ENCODE assay signal across 6 cellular contexts in genomic region chr11:45655831-45656230, GRCh38. TPM values are rescaled to one million over a fixed set of nuclear protein-coding genes. Genes with fewer than 3 reads are reported as not detected.
"Had no signal": no experiment of that assay in that cellular context is flagged by ENCODE, and none has a peak within 500 bp of the region (broad histone marks: within the 10 kb centered on the region; RNA-seq: fewer than 3 reads in every experiment).

No MANE protein-coding gene starts in this region.

- H3K4me3 ChIP-seq: body of pancreas, esophagus muscularis mucosa had no signal

- H3K4me1 ChIP-seq: body of pancreas had no signal

- H3K27me3 ChIP-seq: body of pancreas had no signal

- DNase-seq: cortex of kidney had no signal

- H3K9me3 ChIP-seq: body of pancreas, esophagus muscularis mucosa had no signal

- H3K27ac ChIP-seq: body of pancreas, esophagus muscularis mucosa, WERI-Rb-1 had no signal

RNA-seq across cellular contexts. Expression of gene CHST1, which starts 9.6 kb away (rescaled TPM):
- total RNA-seq: activated naive CD8-positive, alpha-beta T cell treated with anti-CD3 and anti-CD28 coated beads, Interleukin-2, amount 10 ng/mL, durations not matched to agents 7 days and 5 days; natural killer cell treated with Interleukin-12 subunit alpha and Interleukin-12 subunit beta and Interleukin-15 and Interleukin-18, amount 100 ng/mL, for 72 hours had no signal
